11 cellular contexts compared by ENCODE assay signal in the genomic region with DNA sequence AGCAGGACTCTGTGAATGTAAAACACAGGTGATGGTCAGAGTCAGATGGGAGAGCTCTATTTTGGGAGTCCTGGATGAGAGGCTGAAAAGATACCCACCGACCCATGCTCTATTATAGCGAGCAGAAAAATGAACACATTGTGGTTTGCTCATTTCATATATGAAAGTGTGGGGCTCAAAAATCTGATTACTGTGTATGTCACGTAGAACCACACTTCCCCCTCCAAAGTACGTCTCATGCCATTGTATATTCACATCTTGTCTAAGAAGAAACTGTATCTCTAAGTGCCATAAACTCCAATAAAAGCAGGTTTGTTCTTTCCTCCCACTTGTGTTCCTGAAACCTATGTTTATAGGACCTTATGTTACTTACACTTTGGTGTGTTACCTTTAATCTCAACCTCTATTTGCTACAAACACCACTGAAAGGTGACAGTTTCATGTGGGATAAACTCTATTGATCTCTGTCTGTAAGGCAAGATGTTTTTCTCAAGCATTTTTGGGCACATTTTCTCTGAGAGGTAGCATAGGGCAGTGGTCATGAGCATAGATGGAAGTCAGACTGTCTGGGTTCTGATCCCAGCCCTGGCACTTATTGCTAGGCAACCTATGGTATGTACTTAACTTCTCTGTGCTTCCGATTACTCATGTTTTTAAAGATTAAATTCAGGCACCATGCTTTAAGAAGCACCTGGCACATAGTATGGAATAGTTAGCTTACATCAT.
DNase-seq lines count a peak whose midpoint lies in the region; ATAC-seq lines count a peak whose summit lies in the region.
"Had no signal": no experiment of that assay in that cellular context is flagged by ENCODE, and none has a peak within 500 bp of the region (broad histone marks: within the 10 kb centered on the region; RNA-seq: fewer than 3 reads in every experiment).

No MANE protein-coding gene starts in this region.

- H3K27me3 Mint-ChIP-seq in T-helper 1 cell treated with Interleukin-12 subunit alpha and Interleukin-12 subunit beta and Interleukin-4 antibody, amounts not matched to agents 30 μg/mL and 1 μg/mL, for 36 hours (ENCODE audit: low read depth), result no peaks in the 10 kb centered on the region
- no peaks in the 10 kb centered on the region for H3K27me3 Mint-ChIP-seq in activated naive CD4-positive, alpha-beta T cell treated with anti-CD3 and anti-CD28 coated beads for 36 hours (ENCODE audit: low read depth)
- H3K27me3 Mint-ChIP-seq in activated naive CD8-positive, alpha-beta T cell, result no peaks in the 10 kb centered on the region

- no peaks in the 10 kb centered on the region for H3K9me3 Mint-ChIP-seq in T-helper 1 cell treated with Interleukin-12 subunit alpha and Interleukin-12 subunit beta and Interleukin-4 antibody, amounts not matched to agents 30 μg/mL and 1 μg/mL, for 36 hours
- no peaks in the 10 kb centered on the region for H3K9me3 Mint-ChIP-seq in activated naive CD4-positive, alpha-beta T cell treated with anti-CD3 and anti-CD28 coated beads for 36 hours
- H3K9me3 Mint-ChIP-seq in activated naive CD8-positive, alpha-beta T cell (ENCODE audit: low read depth), result no peaks in the 10 kb centered on the region
- no peaks in the 10 kb centered on the region for H3K9me3 Mint-ChIP-seq in stimulated activated effector memory CD8-positive, alpha-beta T cell treated with anti-CD3 and anti-CD28 coated beads, Interleukin-12 subunit alpha, Interleukin-12 subunit beta, amount 100 ng/mL, for 72 hours

- H3K4me1 Mint-ChIP-seq in T-helper 1 cell treated with Interleukin-12 subunit alpha and Interleukin-12 subunit beta and Interleukin-4 antibody, amounts not matched to agents 30 μg/mL and 1 μg/mL, for 36 hours (ENCODE audit: low read depth), result peaks cover 69% of the 10 kb centered on the region
- H3K4me1 Mint-ChIP-seq in activated naive CD4-positive, alpha-beta T cell treated with anti-CD3 and anti-CD28 coated beads for 36 hours (ENCODE audit: low read depth), result peaks cover 91% of the 10 kb centered on the region
- H3K4me1 Mint-ChIP-seq in activated naive CD8-positive, alpha-beta T cell (ENCODE audit: low read depth), result peaks cover 84% of the 10 kb centered on the region
- peaks cover 4% of the 10 kb centered on the region for H3K4me1 Mint-ChIP-seq in stimulated activated effector memory CD8-positive, alpha-beta T cell treated with anti-CD3 and anti-CD28 coated beads, Interleukin-12 subunit alpha, Interleukin-12 subunit beta, amount 100 ng/mL, for 72 hours

- CTCF ChIA-PET in activated naive CD4-positive, alpha-beta T cell treated with anti-CD3 and anti-CD28 coated beads for 36 hours (lab: Charles Lee), result interaction anchor here (0.5 to 1.2 kb wide), 2 partner anchors 134 to 579 kb away, joined by 3 to 6 read pairs; no protein-coding TSS in a partner anchor

- peak overlapping the region; percentile 28 for H3K27ac Mint-ChIP-seq in T-helper 1 cell treated with Interleukin-12 subunit alpha and Interleukin-12 subunit beta and Interleukin-4 antibody, amounts not matched to agents 30 μg/mL and 1 μg/mL, for 36 hours
- H3K27ac Mint-ChIP-seq in activated naive CD4-positive, alpha-beta T cell treated with anti-CD3 and anti-CD28 coated beads for 36 hours, result peak overlapping the region; percentile 74
- peak overlapping the region; percentile 90 for H3K27ac Mint-ChIP-seq in activated naive CD8-positive, alpha-beta T cell
- no peak overlapping the region for H3K27ac Mint-ChIP-seq in stimulated activated effector memory CD8-positive, alpha-beta T cell treated with anti-CD3 and anti-CD28 coated beads, Interleukin-12 subunit alpha, Interleukin-12 subunit beta, amount 100 ng/mL, for 72 hours

- peak; percentile 17 for ATAC-seq in stimulated activated effector memory CD8-positive, alpha-beta T cell treated with anti-CD3 and anti-CD28 coated beads, Interleukin-12 subunit alpha, Interleukin-12 subunit beta, amount 100 ng/mL, for 72 hours
- ATAC-seq in GM18868 (IDR thresholded peaks at IDR 0.05; ENCODE audit: unreplicated experiment), result no peak

- DNase-seq in T-helper 1 cell (no peak), NCI-H226 (no peak)
- DNase-seq in activated naive CD4-positive, alpha-beta T cell treated with anti-CD3 and anti-CD28 coated beads for 36 hours, result no peak
- DNase-seq in activated naive CD4-positive, alpha-beta T cell treated with Interleukin-2 at 50 U/mL for 16 hours, result no peak
- no peak for DNase-seq in stimulated activated effector memory CD8-positive, alpha-beta T cell treated with anti-CD3 and anti-CD28 coated beads, Interleukin-12 subunit alpha, Interleukin-12 subunit beta, amount 100 ng/mL, for 72 hours (ENCODE audit: low spot score in 2 of 2)
- DNase-seq: NCI-H146; NCI-H2081 treated with DMSO at 0.1 percent for 48 hours; NK-92 treated with Interleukin-12 subunit alpha and Interleukin-12 subunit beta, amount 100 ng/mL, for 24 hours had no signal

- no peak overlapping the region for H3K4me3 Mint-ChIP-seq in T-helper 1 cell treated with Interleukin-12 subunit alpha and Interleukin-12 subunit beta and Interleukin-4 antibody, amounts not matched to agents 30 μg/mL and 1 μg/mL, for 36 hours
- no peak overlapping the region for H3K4me3 Mint-ChIP-seq in activated naive CD4-positive, alpha-beta T cell treated with anti-CD3 and anti-CD28 coated beads for 36 hours
- peak overlapping the region; percentile 28 for H3K4me3 Mint-ChIP-seq in activated naive CD8-positive, alpha-beta T cell
- no peak overlapping the region for H3K4me3 Mint-ChIP-seq in stimulated activated effector memory CD8-positive, alpha-beta T cell treated with anti-CD3 and anti-CD28 coated beads, Interleukin-12 subunit alpha, Interleukin-12 subunit beta, amount 100 ng/mL, for 72 hours

- H3K36me3 Mint-ChIP-seq in T-helper 1 cell treated with Interleukin-12 subunit alpha and Interleukin-12 subunit beta and Interleukin-4 antibody, amounts not matched to agents 30 μg/mL and 1 μg/mL, for 36 hours (ENCODE audit: low read depth), result peaks cover 2% of the 10 kb centered on the region
- no peaks in the 10 kb centered on the region for H3K36me3 Mint-ChIP-seq in activated naive CD4-positive, alpha-beta T cell treated with anti-CD3 and anti-CD28 coated beads for 36 hours (ENCODE audit: low read depth)
- peaks cover 2% of the 10 kb centered on the region for H3K36me3 Mint-ChIP-seq in activated naive CD8-positive, alpha-beta T cell
- H3K36me3 Mint-ChIP-seq in stimulated activated effector memory CD8-positive, alpha-beta T cell treated with anti-CD3 and anti-CD28 coated beads, Interleukin-12 subunit alpha, Interleukin-12 subunit beta, amount 100 ng/mL, for 72 hours, result no peaks in the 10 kb centered on the region

- intact Hi-C loops in activated naive CD4-positive, alpha-beta T cell treated with anti-CD3 and anti-CD28 coated beads for 36 hours (cut with micrococcal nuclease), result loop anchor here (1.0 to 5.0 kb wide), 4 partner anchors 22 to 1688 kb away; partner anchors contain the start of gene FUBP1
